15 cellular contexts compared by ENCODE assay signal in the genomic region with DNA sequence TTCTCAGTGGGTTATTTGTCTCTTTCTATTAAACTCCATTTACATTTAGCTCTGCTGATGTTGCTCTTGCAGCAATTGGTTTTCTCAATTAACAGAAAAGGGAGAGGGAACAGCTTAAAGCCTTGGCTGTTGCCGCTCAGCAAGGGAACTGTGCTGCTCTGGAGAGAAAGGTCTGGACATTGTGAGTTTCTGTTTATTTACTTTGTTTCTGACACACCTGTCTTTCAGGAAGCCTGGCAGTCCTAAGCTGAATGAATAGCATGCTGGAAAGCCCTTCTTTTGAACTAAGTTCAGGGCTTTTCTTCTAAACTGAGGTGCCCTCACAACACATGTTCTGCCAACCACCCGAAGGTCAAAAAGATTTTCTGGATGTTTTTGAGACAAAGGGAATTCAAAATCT.
DNase-seq lines count a peak whose midpoint lies in the region; ATAC-seq and TF ChIP-seq lines count a peak whose summit lies in the region.
"Had no signal": no experiment of that assay in that cellular context is flagged by ENCODE, and none has a peak within 500 bp of the region (broad histone marks: within the 10 kb centered on the region; RNA-seq: fewer than 3 reads in every experiment).

No MANE protein-coding gene starts in this region.

- H3K27ac ChIP-seq in WERI-Rb-1: no peak overlapping the region

- H3K4me3 Mint-ChIP-seq in mesothelial cell of epicardium: no peak overlapping the region
- H3K4me3 Mint-ChIP-seq: B cell; CD4-positive, CD25-positive, alpha-beta regulatory T cell had no signal

- H3K9me3 ChIP-seq in WERI-Rb-1 (ENCODE audit: severe bottlenecking): no peaks in the 10 kb centered on the region

- peaks cover 3% of the 10 kb centered on the region for H3K4me1 Mint-ChIP-seq in mesothelial cell of epicardium
- H3K4me1 Mint-ChIP-seq: B cell; CD4-positive, CD25-positive, alpha-beta regulatory T cell had no signal

- DNase-seq in DMS153 treated with DMSO at 0.1 percent for 48 hours (lab: John Stamatoyannopoulos, UW; ENCODE audit: unreplicated experiment) (peak; percentile 7), NCI-H1417 treated with DMSO at 0.1 percent for 48 hours (lab: John Stamatoyannopoulos, UW) (peak; percentile 22), NCI-H748 (lab: John Stamatoyannopoulos, UW; ENCODE audit: unreplicated experiment) (peak; percentile 92), mesothelial cell of epicardium (ENCODE audit: low spot score in 2 of 2, unreplicated experiment in 2 of 2) (no peak), WERI-Rb-1 (no peak)
- DNase-seq in activated CD4-positive, CD25-positive, alpha-beta regulatory T cell (lab: John Stamatoyannopoulos, UW): no peak
- DNase-seq: Calu3; CD4-positive, CD25-positive, alpha-beta regulatory T cell; GDM1; KBM-7; NCI-H1930; NCI-H526 treated with DMSO at 0.1 percent for 48 hours had no signal

- peak overlapping the region; percentile 56 for H3K27ac Mint-ChIP-seq in mesothelial cell of epicardium
- H3K27ac Mint-ChIP-seq: B cell; CD4-positive, CD25-positive, alpha-beta regulatory T cell had no signal

- no peaks in the 10 kb centered on the region for H3K27me3 Mint-ChIP-seq in mesothelial cell of epicardium (ENCODE audit: low read depth)
- H3K27me3 Mint-ChIP-seq: B cell; CD4-positive, CD25-positive, alpha-beta regulatory T cell had no signal

- H3K27me3 ChIP-seq in WERI-Rb-1 (ENCODE audit: insufficient read depth, low read depth, severe bottlenecking): no peaks in the 10 kb centered on the region

- no peaks in the 10 kb centered on the region for H3K36me3 ChIP-seq in WERI-Rb-1

- peaks cover 41% of the 10 kb centered on the region for H3K9me3 Mint-ChIP-seq in mesothelial cell of epicardium

- TF ChIP-seq CTCF in mesothelial cell of epicardium (IDR thresholded peaks at IDR 0.05; ENCODE audit: unreplicated experiment): no peak
- no peak for TF ChIP-seq CTCF in WERI-Rb-1 (IDR thresholded peaks at IDR 0.05; ENCODE audit: low read depth, low read length)

- ATAC-seq in GM21723 (IDR thresholded peaks at IDR 0.05; ENCODE audit: unreplicated experiment) (no peak), GM18873 (IDR thresholded peaks at IDR 0.05; ENCODE audit: low FRiP score, unreplicated experiment) (no peak)

- no peak overlapping the region for H3K4me3 ChIP-seq in WERI-Rb-1 (ENCODE audit: low read depth, low read length)

- peaks cover 34% of the 10 kb centered on the region for H3K36me3 Mint-ChIP-seq in mesothelial cell of epicardium
- H3K36me3 Mint-ChIP-seq: CD4-positive, CD25-positive, alpha-beta regulatory T cell had no signal

Comparison
In these comparisons a context has a peak if more than half of its experiments do, and no peak if none do; other contexts are left out.
1. DNase-seq: peak in DMS153 treated with DMSO at 0.1 percent for 48 hours (single experiment), NCI-H1417 treated with DMSO at 0.1 percent for 48 hours (single experiment) and NCI-H748 (single experiment); none in mesothelial cell of epicardium (0 of 2), WERI-Rb-1 (single experiment) and activated CD4-positive, CD25-positive, alpha-beta regulatory T cell (0 of 4).